Comparison of ENCODE assay signal across 6 cellular contexts in the genomic region with DNA sequence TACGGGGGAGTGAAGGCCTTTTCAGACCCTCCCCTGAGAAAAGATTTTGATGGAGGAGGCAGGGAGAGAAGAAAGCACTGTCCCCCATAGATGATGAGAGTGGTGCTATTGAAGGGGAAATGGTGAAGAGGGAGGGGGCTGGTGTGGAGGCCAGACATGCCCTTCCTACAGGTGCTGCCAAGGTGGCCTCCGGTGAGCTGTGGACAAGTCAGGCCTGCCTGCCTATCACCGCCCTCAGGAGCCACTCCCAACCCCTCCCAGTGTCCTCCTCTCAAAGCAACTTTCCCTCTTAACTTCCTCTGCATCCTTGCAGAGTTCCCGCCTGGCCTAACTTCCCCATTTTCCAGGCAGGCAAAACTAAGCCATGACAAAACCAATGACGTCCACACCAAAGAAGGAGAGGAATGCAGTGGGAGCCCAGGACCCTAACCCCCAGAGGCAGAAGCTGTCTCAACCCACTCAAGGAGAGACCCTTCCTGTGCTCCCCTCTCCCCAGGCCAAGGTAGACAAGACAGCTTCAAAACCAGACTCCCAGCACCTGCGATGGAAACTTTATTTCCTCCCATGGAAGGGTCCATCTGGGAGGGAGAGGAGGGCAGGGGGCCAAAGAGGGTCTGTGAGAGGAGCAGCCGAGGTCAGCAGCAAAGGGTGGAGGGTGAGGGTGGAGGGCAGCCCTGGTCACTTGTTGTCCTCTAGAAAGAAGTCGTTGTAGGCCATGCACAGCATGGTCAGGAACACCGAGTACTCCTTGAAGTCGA. TPM values are rescaled to one million over a fixed set of nuclear protein-coding genes. Genes with fewer than 3 reads are reported as not detected.
A peak's percentile ranks its signal among the peaks of the same experiment; 100 is the strongest.
DNase-seq lines count a peak whose midpoint lies in the region; ATAC-seq, FAIRE-seq and TF ChIP-seq lines count a peak whose summit lies in the region.

No MANE protein-coding gene starts in this region.

- FAIRE-seq in frontal cortex (lab: Jason Lieb, UNC) = no peak

- ATAC-seq in Right ventricle myocardium superior (ENCODE audit: poor library complexity) = peak; percentile 7
- no peak for ATAC-seq in Right ventricle myocardium inferior
- ATAC-seq in GM21723 (IDR thresholded peaks at IDR 0.05; ENCODE audit: unreplicated experiment) = no peak

- peak overlapping the region; percentile 100 for H3K27ac ChIP-seq in vagina

- no peak overlapping the region for H3K9ac ChIP-seq in iPS-15b (ENCODE audit: low read depth, low read length)

- intact Hi-C loops in Right ventricle myocardium superior (cut with DNase I) (loop anchor here (10.0 kb wide), 1 partner anchor 448 kb away; a partner anchor contains a TSS), Right ventricle myocardium inferior (cut with DNase I) (no loop called here), vagina (cut with DNase I) (no loop called here)

- no peak for TF ChIP-seq POLR2A in vagina (IDR thresholded peaks at IDR 0.05)

- H3K9me3 ChIP-seq in iPS-15b (ENCODE audit: control insufficient read depth, insufficient read depth, low read length) (no peaks in the 10 kb centered on the region), vagina (no peaks in the 10 kb centered on the region)

- no peak for TF ChIP-seq CTCF in vagina (IDR thresholded peaks at IDR 0.05)

- peaks cover 2% of the 10 kb centered on the region for H3K36me3 ChIP-seq in iPS-15b (ENCODE audit: control insufficient read depth, insufficient read depth, low read length)
- H3K36me3 ChIP-seq in vagina = peaks cover 0 to 4% of the 10 kb centered on the region in 2 donors

- peaks cover 22% of the 10 kb centered on the region for H3K4me1 ChIP-seq in iPS-15b (ENCODE audit: control insufficient read depth, insufficient read depth, low read length)
- H3K4me1 ChIP-seq in vagina = peaks cover 79% of the 10 kb centered on the region

- H3K4me3 ChIP-seq in iPS-15b (ENCODE audit: low read depth, low read length) (peak overlapping the region; percentile 63), vagina (peak overlapping the region; percentile 96 to 99)

- DNase-seq in Right ventricle myocardium superior = no peak
- DNase-seq in Right ventricle myocardium inferior (ENCODE audit: missing footprints) = no peak
- DNase-seq in vagina (ENCODE audit: extremely low spot score in 2 of 2) = peak; percentile 87 to 93
- DNase-seq in frontal cortex (ENCODE audit: low spot score in 2 of 2) = no peak

- H3K27me3 ChIP-seq in iPS-15b (ENCODE audit: control insufficient read depth, insufficient read depth, low read length) (peaks cover 30% of the 10 kb centered on the region), vagina (no peaks in the 10 kb centered on the region)

RNA-seq across cellular contexts. Expression of a gene that starts 1.0 kb away (rescaled TPM):
- total RNA-seq in Right ventricle myocardium superior = 260 TPM
- total RNA-seq in Right ventricle myocardium inferior = 265 TPM
- 562 TPM for total RNA-seq in vagina
- 9.8 TPM for total RNA-seq in frontal cortex

RNA-seq across cellular contexts. Expression of a gene that starts 3.9 kb away (rescaled TPM):
- total RNA-seq in Right ventricle myocardium superior = not detected
- total RNA-seq in Right ventricle myocardium inferior = not detected
- not detected for total RNA-seq in vagina
- total RNA-seq in frontal cortex = not detected

RNA-seq across cellular contexts. Expression of a gene that starts 8.8 kb away (rescaled TPM):
- total RNA-seq in Right ventricle myocardium superior = 130 TPM
- 164 TPM for total RNA-seq in Right ventricle myocardium inferior
- 375 TPM for total RNA-seq in vagina
- total RNA-seq in frontal cortex = 1.6 TPM

RNA-seq across cellular contexts. Expression of a gene that starts 12.3 kb away (rescaled TPM):
- total RNA-seq in Right ventricle myocardium superior (0.70 TPM), Right ventricle myocardium inferior (0.49 TPM), vagina (9.6 TPM), frontal cortex (not detected)

RNA-seq across cellular contexts. Expression of a gene that starts 28.8 kb away (rescaled TPM):
- total RNA-seq in Right ventricle myocardium superior (2.3 TPM), Right ventricle myocardium inferior (2.3 TPM), vagina (470 TPM), frontal cortex (not detected)

Comparison
In these comparisons a context has a peak if more than half of its experiments do, and no peak if none do; other contexts are left out.
1. DNase-seq: peak in vagina (2 of 2); none in Right ventricle myocardium superior (single experiment), Right ventricle myocardium inferior (single experiment) and frontal cortex (0 of 2).
2. RNA of a gene that starts 1.0 kb away (total RNA-seq): 562 TPM in vagina (single experiment), 265 TPM in Right ventricle myocardium inferior (single experiment) and 260 TPM in Right ventricle myocardium superior (single experiment); 9.8 TPM in frontal cortex (single experiment); every median in the first group is over 10 times any median in the second.
3. RNA of a gene that starts 8.8 kb away (total RNA-seq): 375 TPM in vagina (single experiment), 164 TPM in Right ventricle myocardium inferior (single experiment) and 130 TPM in Right ventricle myocardium superior (single experiment); 1.6 TPM in frontal cortex (single experiment); every median in the first group is over 10 times any median in the second.